Comparison of ENCODE assay signal across 1 cellular context in genomic region chr15:67543348-67543718, GRCh38.
A peak's percentile ranks its signal among the peaks of the same experiment; 100 is the strongest.
TF ChIP-seq lines count a peak whose summit lies in the region.

No MANE protein-coding gene starts in this region.

TF ChIP-seq in HEK293, 187 proteins besides CTCF, POLR2A, EP300 and RAD21 (continued from another document):
- TF ChIP-seq ZNF2 (tag by site-specific recombination; IDR thresholded peaks at IDR 0.05) (no peak), FEZF1 (tag by site-specific recombination; IDR thresholded peaks at IDR 0.05) (peak; percentile 47; the same call in 1 of the 2 replicates), ZNF404 (tag by site-specific recombination; IDR thresholded peaks at IDR 0.05) (no peak), ZNF324 (tag by site-specific recombination; IDR thresholded peaks at IDR 0.05) (no peak), ZEB2 (tag by site-specific recombination; IDR thresholded peaks at IDR 0.05) (no peak), BCL6B (tag by site-specific recombination; IDR thresholded peaks at IDR 0.05) (no peak), ZNF544 (tag by site-specific recombination; IDR thresholded peaks at IDR 0.05) (no peak), ZNF623 (tag by site-specific recombination; IDR thresholded peaks at IDR 0.05) (no peak), ZBTB48 (tag by site-specific recombination; IDR thresholded peaks at IDR 0.05) (0 out of 2 replicates have a peak, but pooled peaks have one; percentile 6), ZNF600 (tag by site-specific recombination; IDR thresholded peaks at IDR 0.05) (0 out of 2 replicates have a peak, but pooled peaks have one; percentile 47), GLIS2 (tag by site-specific recombination; IDR thresholded peaks at IDR 0.05) (no peak), GFI1B (tag by site-specific recombination; IDR thresholded peaks at IDR 0.05) (0 out of 2 replicates have a peak, but pooled peaks have one; percentile 43), ZNF24 (tag by site-specific recombination; IDR thresholded peaks at IDR 0.05) (0 out of 2 replicates have a peak, but pooled peaks have one; percentile 13), ZNF449 (tag by site-specific recombination; IDR thresholded peaks at IDR 0.05) (no peak), ZNF416 (tag by site-specific recombination; IDR thresholded peaks at IDR 0.05) (no peak), ZSCAN18 (tag by site-specific recombination; IDR thresholded peaks at IDR 0.05) (no peak), ZNF658 (tag by site-specific recombination; IDR thresholded peaks at IDR 0.05) (no peak), ZNF514 (tag by site-specific recombination; IDR thresholded peaks at IDR 0.05) (no peak), ZNF302 (tag by site-specific recombination; IDR thresholded peaks at IDR 0.05; ENCODE audit: low read depth) (no peak), TSHZ1 (tag by site-specific recombination; IDR thresholded peaks at IDR 0.05; ENCODE audit: borderline replicate concordance) (no peak; the same call in 1 of the 2 replicates), ATF2 (tag by site-specific recombination; IDR thresholded peaks at IDR 0.05; ENCODE audit: low read depth) (no peak), ZNF146 (tag by site-specific recombination; IDR thresholded peaks at IDR 0.05) (no peak), ZFP37 (tag by site-specific recombination; IDR thresholded peaks at IDR 0.05) (no peak), ZNF791 (tag by site-specific recombination; IDR thresholded peaks at IDR 0.05) (no peak), ZSCAN30 (tag by site-specific recombination; IDR thresholded peaks at IDR 0.05) (0 out of 2 replicates have a peak, but pooled peaks have one; percentile 8), ZNF529 (tag by site-specific recombination; IDR thresholded peaks at IDR 0.05; ENCODE audit: insufficient replicate concordance) (no peak), PRDM10 (tag by site-specific recombination; IDR thresholded peaks at IDR 0.05) (0 out of 2 replicates have a peak, but pooled peaks have one; percentile 7), GLI4 (tag by site-specific recombination; IDR thresholded peaks at IDR 0.05) (no peak), ZNF707 (tag by site-specific recombination; IDR thresholded peaks at IDR 0.05) (no peak), KLF9 (tag by site-specific recombination; IDR thresholded peaks at IDR 0.05; ENCODE audit: low read depth) (no peak)
